ENCODE assay signal across 1 cellular context in the genomic region with DNA sequence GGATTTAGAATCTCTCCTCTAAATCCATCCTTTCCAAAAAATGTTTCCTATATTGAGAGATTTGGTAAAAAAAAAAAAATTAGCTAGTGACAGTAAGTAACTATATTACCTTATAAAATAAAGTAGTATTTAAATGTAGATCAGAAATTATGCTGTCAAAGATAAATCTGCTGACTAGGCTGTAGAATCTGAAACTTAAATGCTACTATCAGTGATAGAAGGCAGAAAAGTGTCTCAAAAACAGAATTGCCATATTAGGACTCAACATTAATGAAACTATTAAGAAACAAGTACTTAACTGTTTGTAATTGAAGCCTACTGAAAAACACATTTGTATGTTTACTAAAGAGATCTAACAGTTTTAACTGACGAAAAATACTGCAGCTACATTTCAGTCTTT.
TF ChIP-seq lines count a peak whose summit lies in the region.

No MANE protein-coding gene starts in this region.

TF ChIP-seq in GM12878, 131 proteins besides CTCF, POLR2A, EP300 and RAD21:
- TF ChIP-seq, protein P1, sequence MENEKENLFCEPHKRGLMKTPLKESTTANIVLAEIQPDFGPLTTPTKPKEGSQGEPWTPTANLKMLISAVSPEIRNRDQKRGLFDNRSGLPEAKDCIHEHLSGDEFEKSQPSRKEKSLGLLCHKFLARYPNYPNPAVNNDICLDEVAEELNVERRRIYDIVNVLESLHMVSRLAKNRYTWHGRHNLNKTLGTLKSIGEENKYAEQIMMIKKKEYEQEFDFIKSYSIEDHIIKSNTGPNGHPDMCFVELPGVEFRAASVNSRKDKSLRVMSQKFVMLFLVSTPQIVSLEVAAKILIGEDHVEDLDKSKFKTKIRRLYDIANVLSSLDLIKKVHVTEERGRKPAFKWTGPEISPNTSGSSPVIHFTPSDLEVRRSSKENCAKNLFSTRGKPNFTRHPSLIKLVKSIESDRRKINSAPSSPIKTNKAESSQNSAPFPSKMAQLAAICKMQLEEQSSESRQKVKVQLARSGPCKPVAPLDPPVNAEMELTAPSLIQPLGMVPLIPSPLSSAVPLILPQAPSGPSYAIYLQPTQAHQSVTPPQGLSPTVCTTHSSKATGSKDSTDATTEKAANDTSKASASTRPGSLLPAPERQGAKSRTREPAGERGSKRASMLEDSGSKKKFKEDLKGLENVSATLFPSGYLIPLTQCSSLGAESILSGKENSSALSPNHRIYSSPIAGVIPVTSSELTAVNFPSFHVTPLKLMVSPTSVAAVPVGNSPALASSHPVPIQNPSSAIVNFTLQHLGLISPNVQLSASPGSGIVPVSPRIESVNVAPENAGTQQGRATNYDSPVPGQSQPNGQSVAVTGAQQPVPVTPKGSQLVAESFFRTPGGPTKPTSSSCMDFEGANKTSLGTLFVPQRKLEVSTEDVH (IDR thresholded peaks at IDR 0.05; ENCODE audit: low read depth, partially characterized antibody), result peak; percentile 12
- TF ChIP-seq SP1 (IDR thresholded peaks at IDR 0.05; ENCODE audit: low read depth, low read length) (no peak), RUNX3 (IDR thresholded peaks at IDR 0.05; ENCODE audit: low read length) (no peak), POLR2AphosphoS2 (IDR thresholded peaks at IDR 0.05; ENCODE audit: low read depth, low read length) (peak; percentile 70; the same call in 1 of the 2 replicates), JUND (IDR thresholded peaks at IDR 0.05; ENCODE audit: low read depth, low read length) (no peak), ZNF217 (IDR thresholded peaks at IDR 0.05) (no peak)
